8 cellular contexts compared by ENCODE assay signal in genomic region chr2:190405995-190406394, GRCh38.
"Had no signal": no experiment of that assay in that cellular context is flagged by ENCODE, and none has a peak within 500 bp of the region (broad histone marks: within the 10 kb centered on the region; RNA-seq: fewer than 3 reads in every experiment).

No MANE protein-coding gene starts in this region.

- ATAC-seq: GM12878 had no signal

- FAIRE-seq: G401.6, GM12878, GM12891, GM12892, GM18507, GM19239 had no signal

- H3K4me3 ChIP-seq: GM12878 had no signal

- DNase-seq: GDM1, GF-D8 had no signal
